In genomic region chr7:34952822-34953221, GRCh38 we compare ENCODE assay signal across 8 cellular contexts.
"Had no signal": no experiment of that assay in that cellular context is flagged by ENCODE, and none has a peak within 500 bp of the region (broad histone marks: within the 10 kb centered on the region; RNA-seq: fewer than 3 reads in every experiment).

No MANE protein-coding gene starts in this region.

- FAIRE-seq: HepG2, HTR-8/SVneo had no signal

- H3K4me3 Mint-ChIP-seq: IgD-negative memory B cell had no signal

- H3K9ac ChIP-seq: KMS-11 had no signal

- H3K27ac ChIP-seq: HL-60, KMS-11 had no signal

- DNase-seq: IMR-90, KBM-7, KG1 had no signal

- H3K9me3 Mint-ChIP-seq: IgD-negative memory B cell had no signal

- ATAC-seq: HepG2 had no signal

- H3K4me1 Mint-ChIP-seq: IgD-negative memory B cell had no signal

- H3K4me2 ChIP-seq: KMS-11 had no signal

- H3K27me3 Mint-ChIP-seq: IgD-negative memory B cell had no signal
